8 cellular contexts compared by ENCODE assay signal in the genomic region with DNA sequence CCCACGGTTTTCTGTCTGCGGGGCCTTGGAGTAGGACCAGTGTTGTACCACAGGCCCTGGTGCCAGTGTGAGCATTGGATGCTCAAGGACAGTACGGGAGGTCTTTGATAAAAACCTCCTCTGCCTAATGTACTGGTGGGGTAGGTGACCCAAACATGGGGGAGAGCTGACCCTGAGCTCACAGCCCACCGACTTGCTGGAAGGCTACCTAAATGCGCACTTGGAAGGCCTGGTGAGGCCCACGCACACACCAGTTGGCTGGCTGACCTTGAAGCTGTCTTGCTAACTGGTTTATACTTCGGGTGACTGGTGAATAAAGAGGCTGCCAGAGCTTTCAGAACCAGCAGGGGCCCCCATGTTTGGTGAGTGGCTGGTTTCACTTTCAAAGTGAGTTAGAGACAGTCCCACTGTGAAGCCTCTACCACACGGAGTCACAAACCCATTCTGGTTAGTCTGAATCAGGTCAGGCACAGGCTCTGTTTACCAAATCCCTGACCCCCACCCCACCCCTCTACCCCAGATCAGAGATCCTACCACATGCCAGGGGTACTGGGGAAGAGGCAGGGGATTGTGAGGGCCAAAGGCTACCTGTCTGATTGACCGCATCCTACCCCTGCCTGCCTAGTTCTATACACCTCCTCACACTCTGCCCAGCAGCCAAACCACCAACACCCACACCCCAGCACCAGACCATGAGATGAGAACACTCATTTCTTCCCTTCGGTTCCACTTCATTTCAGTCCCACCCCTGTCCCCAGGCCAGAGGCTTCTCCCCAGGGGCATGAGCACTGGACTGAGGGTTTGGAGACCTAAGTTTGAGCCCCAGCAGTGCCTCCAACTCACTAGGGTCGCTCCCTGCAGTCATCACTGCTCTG. TPM values are rescaled to one million over a fixed set of nuclear protein-coding genes. Genes with fewer than 3 reads are reported as not detected.
A peak's percentile ranks its signal among the peaks of the same experiment; 100 is the strongest.
DNase-seq lines count a peak whose midpoint lies in the region; ATAC-seq and TF ChIP-seq lines count a peak whose summit lies in the region.

No MANE protein-coding gene starts in this region.

- no peaks in the 10 kb centered on the region for H3K36me3 Mint-ChIP-seq in activated naive CD8-positive, alpha-beta T cell treated with anti-CD3 and anti-CD28 coated beads, Interleukin-2, amount 50 U/mL, for 24 hours (ENCODE audit: low read depth)
- H3K36me3 Mint-ChIP-seq in CD14-positive monocyte: no peaks in the 10 kb centered on the region

- no peaks in the 10 kb centered on the region for H3K9me3 Mint-ChIP-seq in activated naive CD8-positive, alpha-beta T cell treated with anti-CD3 and anti-CD28 coated beads, Interleukin-2, amount 50 U/mL, for 24 hours
- peaks cover 3 to 11% (median 6%) of the 10 kb centered on the region in 7 donors for H3K9me3 Mint-ChIP-seq in CD14-positive monocyte

- POLR2A ChIA-PET in GM10248 (lab: Yijun Ruan, JAX): interaction anchor here (0.6 to 3.4 kb wide), 4 partner anchors 10 to 43 kb away, joined by 5 to 16 read pairs (median 6); a partner anchor contains a TSS

- DNase-seq in GM10248 (ENCODE audit: extremely low spot score) (peak; percentile 88), T follicular helper cell (ENCODE audit: low read depth) (peak; percentile 53), CD14-positive monocyte (ENCODE audit: low spot score) (no peak), SW 1271 (lab: John Stamatoyannopoulos, UW) (no peak), NCI-H1092 (lab: John Stamatoyannopoulos, UW) (no peak)
- peak; percentile 76 for DNase-seq in activated naive CD8-positive, alpha-beta T cell treated with anti-CD3 and anti-CD28 coated beads, Interleukin-2, amount 50 U/mL, for 24 hours
- peak; percentile 67 to 72 for DNase-seq in stimulated activated CD8-positive, alpha-beta memory T cell treated with anti-CD3 and anti-CD28 coated beads, Interleukin-7, amount 100 ng/mL, for 4 hours (ENCODE audit: low read depth in 2 of 2)

- peak overlapping the region; percentile 97 for H3K27ac Mint-ChIP-seq in activated naive CD8-positive, alpha-beta T cell treated with anti-CD3 and anti-CD28 coated beads, Interleukin-2, amount 50 U/mL, for 24 hours
- H3K27ac Mint-ChIP-seq in CD14-positive monocyte: peak overlapping the region in 1 of 7 donors; percentile 33

- TF ChIP-seq CTCF in GM10248 (IDR thresholded peaks at IDR 0.05; ENCODE audit: control extremely low read depth, extremely low read depth, low read depth, missing control alignments) (peak; percentile 7), CD14-positive monocyte (IDR thresholded peaks at IDR 0.05) (no peak)

- intact Hi-C loops in CD14-positive monocyte (cut with micrococcal nuclease): no loop called here

- ATAC-seq in GM21619 (IDR thresholded peaks at IDR 0.05; ENCODE audit: unreplicated experiment): peak; percentile 53
- ATAC-seq in activated naive CD8-positive, alpha-beta T cell treated with anti-CD3 and anti-CD28 coated beads, Interleukin-2, amount 50 U/mL, for 24 hours: peak; percentile 72

- H3K4me1 Mint-ChIP-seq in activated naive CD8-positive, alpha-beta T cell treated with anti-CD3 and anti-CD28 coated beads, Interleukin-2, amount 50 U/mL, for 24 hours: peaks cover 91% of the 10 kb centered on the region
- peaks cover 19% of the 10 kb centered on the region for H3K4me1 Mint-ChIP-seq in CD14-positive monocyte

- CTCF ChIA-PET in GM10248 (lab: Yijun Ruan, JAX): interaction anchor here (0.6 to 8.9 kb wide), 16 partner anchors 10 to 143 kb away, joined by 3 to 83 read pairs (median 5); a partner anchor contains a TSS

- H3K27me3 Mint-ChIP-seq in activated naive CD8-positive, alpha-beta T cell treated with anti-CD3 and anti-CD28 coated beads, Interleukin-2, amount 50 U/mL, for 24 hours: peaks cover 2% of the 10 kb centered on the region
- peaks cover 7 to 15% (median 8%) of the 10 kb centered on the region in 3 donors for H3K27me3 Mint-ChIP-seq in CD14-positive monocyte (ENCODE audit: low read depth in 3 of 3)

- peak overlapping the region; percentile 64 for H3K4me3 Mint-ChIP-seq in activated naive CD8-positive, alpha-beta T cell treated with anti-CD3 and anti-CD28 coated beads, Interleukin-2, amount 50 U/mL, for 24 hours
- H3K4me3 Mint-ChIP-seq in CD14-positive monocyte: no peak overlapping the region

RNA-seq across cellular contexts. Expression of a gene that starts 12.7 kb away (rescaled TPM):
- 1 to 10 TPM in 1 of 2 donors, under 1 TPM in 1; 0.60 to 1.7 TPM for polyA plus RNA-seq in CD14-positive monocyte

RNA-seq across cellular contexts. Expression of a gene that starts 25.6 kb away (rescaled TPM):
- polyA plus RNA-seq in CD14-positive monocyte: under 1 TPM; 0.14 to 0.24 TPM

RNA-seq across cellular contexts. Expression of a gene that starts 49.8 kb away (rescaled TPM):
- not detected for polyA plus RNA-seq in CD14-positive monocyte

RNA-seq across cellular contexts. Expression of a gene that starts 52.9 kb away (rescaled TPM):
- not detected for polyA plus RNA-seq in CD14-positive monocyte

Comparison
In these comparisons a context has a peak if more than half of its experiments do, and no peak if none do; other contexts are left out.
1. DNase-seq: peak in GM10248 (single experiment), T follicular helper cell (single experiment), activated naive CD8-positive, alpha-beta T cell treated with anti-CD3 and anti-CD28 coated beads, Interleukin-2, amount 50 U/mL, for 24 hours (single experiment) and stimulated activated CD8-positive, alpha-beta memory T cell treated with anti-CD3 and anti-CD28 coated beads, Interleukin-7, amount 100 ng/mL, for 4 hours (2 of 2); none in CD14-positive monocyte (single experiment), SW 1271 (0 of 2) and NCI-H1092 (single experiment).